In the genomic region with DNA sequence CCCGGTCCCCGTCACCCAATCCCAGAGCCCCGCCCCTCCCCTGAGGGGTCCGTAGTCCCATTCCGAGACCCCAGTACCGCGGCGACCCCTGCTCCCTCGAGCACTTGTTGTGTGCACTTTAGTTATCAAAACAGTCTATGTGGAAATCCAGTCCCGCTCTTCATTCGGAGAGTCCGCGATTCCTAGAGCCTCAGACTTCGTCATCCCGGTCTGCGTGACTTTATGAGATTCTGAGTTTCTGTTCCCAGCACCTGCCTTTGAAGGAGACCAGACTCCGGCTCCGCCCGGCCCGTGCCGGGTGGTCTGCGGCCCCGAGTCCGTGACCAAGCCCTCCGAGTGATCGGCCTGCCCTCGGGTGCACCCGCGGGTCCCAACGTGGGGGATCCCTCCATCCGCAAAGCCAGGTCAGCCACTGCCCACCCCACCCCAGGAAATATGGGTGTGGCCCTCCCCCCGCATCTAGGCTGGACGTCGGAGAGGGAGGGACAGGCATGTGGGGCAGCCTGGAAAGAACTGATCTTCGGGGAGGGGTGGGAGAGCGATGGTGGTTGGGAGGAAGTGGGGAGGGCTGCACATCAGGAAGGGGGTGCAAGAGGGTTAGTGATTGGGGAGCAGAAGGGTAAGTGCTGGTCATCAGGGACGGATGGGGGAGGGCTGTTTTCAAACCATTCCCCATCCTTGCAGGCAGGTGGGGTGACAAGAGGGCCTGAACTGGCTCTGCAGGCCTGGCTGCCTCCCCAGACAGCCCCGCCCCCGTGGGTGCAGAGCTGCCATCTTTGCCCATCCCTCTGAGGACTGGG, we compare ENCODE assay signal across 1 cellular context.
TF ChIP-seq lines count a peak whose summit lies in the region.

No MANE protein-coding gene starts in this region.

TF ChIP-seq in HepG2, 621 proteins besides CTCF, POLR2A, EP300 and RAD21 (continued from another document and continues in another):
- TF ChIP-seq, protein P1, sequence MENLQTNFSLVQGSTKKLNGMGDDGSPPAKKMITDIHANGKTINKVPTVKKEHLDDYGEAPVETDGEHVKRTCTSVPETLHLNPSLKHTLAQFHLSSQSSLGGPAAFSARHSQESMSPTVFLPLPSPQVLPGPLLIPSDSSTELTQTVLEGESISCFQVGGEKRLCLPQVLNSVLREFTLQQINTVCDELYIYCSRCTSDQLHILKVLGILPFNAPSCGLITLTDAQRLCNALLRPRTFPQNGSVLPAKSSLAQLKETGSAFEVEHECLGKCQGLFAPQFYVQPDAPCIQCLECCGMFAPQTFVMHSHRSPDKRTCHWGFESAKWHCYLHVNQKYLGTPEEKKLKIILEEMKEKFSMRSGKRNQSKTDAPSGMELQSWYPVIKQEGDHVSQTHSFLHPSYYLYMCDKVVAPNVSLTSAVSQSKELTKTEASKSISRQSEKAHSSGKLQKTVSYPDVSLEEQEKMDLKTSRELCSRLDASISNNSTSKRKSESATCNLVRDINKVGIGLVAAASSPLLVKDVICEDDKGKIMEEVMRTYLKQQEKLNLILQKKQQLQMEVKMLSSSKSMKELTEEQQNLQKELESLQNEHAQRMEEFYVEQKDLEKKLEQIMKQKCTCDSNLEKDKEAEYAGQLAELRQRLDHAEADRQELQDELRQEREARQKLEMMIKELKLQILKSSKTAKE (CRISPR knock-in tag; IDR thresholded peaks at IDR 0.05; ENCODE audit: borderline replicate concordance), result no peak
- TF ChIP-seq U2AF2 (IDR thresholded peaks at IDR 0.05; ENCODE audit: low read depth, low read length) (no peak), ZNF367 (CRISPR knock-in tag; IDR thresholded peaks at IDR 0.05; ENCODE audit: borderline replicate concordance) (no peak), NAIF1 (CRISPR knock-in tag; IDR thresholded peaks at IDR 0.05; ENCODE audit: borderline replicate concordance) (no peak), KAT8 (CRISPR knock-in tag; IDR thresholded peaks at IDR 0.05) (no peak; the same call in 1 of the 2 replicates), BCL3 (CRISPR knock-in tag; IDR thresholded peaks at IDR 0.05) (no peak), ZNF30 (CRISPR knock-in tag; IDR thresholded peaks at IDR 0.05) (no peak), ZFP36 (IDR thresholded peaks at IDR 0.05; ENCODE audit: borderline replicate concordance, low read depth, low read length, partially characterized antibody) (no peak), SRSF1 (optimal IDR thresholded peaks at IDR 0.05; ENCODE audit: low read depth, low read length) (peak; percentile 9), ZBTB7B (CRISPR knock-in tag; IDR thresholded peaks at IDR 0.05) (peak; percentile 19; the same call in 1 of the 2 replicates), SALL2 (CRISPR knock-in tag; IDR thresholded peaks at IDR 0.05) (no peak), TBX2 (CRISPR knock-in tag; IDR thresholded peaks at IDR 0.05; ENCODE audit: borderline replicate concordance) (no peak), ZNF33B (CRISPR knock-in tag; IDR thresholded peaks at IDR 0.05) (no peak), ZXDC (CRISPR knock-in tag; IDR thresholded peaks at IDR 0.05) (0 out of 2 replicates have a peak, but pooled peaks have one; percentile 39), ZNF558 (CRISPR knock-in tag; IDR thresholded peaks at IDR 0.05; ENCODE audit: borderline replicate concordance) (no peak), ZSCAN29 (CRISPR knock-in tag; conservative IDR thresholded peaks at IDR 0.05) (0 out of 2 replicates have a peak, but pooled peaks have one; percentile 10), KLF6 (CRISPR knock-in tag; IDR thresholded peaks at IDR 0.05) (0 out of 2 replicates have a peak, but pooled peaks have one; percentile 30), E2F1 (CRISPR knock-in tag; IDR thresholded peaks at IDR 0.05) (no peak), ZNF609 (CRISPR knock-in tag; IDR thresholded peaks at IDR 0.05; ENCODE audit: borderline replicate concordance) (0 out of 2 replicates have a peak, but pooled peaks have one; percentile 20), SRF (IDR thresholded peaks at IDR 0.05; ENCODE audit: low read depth, low read length) (no peak), TFDP1 (CRISPR knock-in tag; IDR thresholded peaks at IDR 0.05; ENCODE audit: borderline replicate concordance) (no peak), RFXAP (CRISPR knock-in tag; IDR thresholded peaks at IDR 0.05; ENCODE audit: borderline replicate concordance) (no peak), PRDM15 (CRISPR knock-in tag; IDR thresholded peaks at IDR 0.05) (no peak), CSRNP2 (CRISPR knock-in tag; conservative IDR thresholded peaks at IDR 0.05; ENCODE audit: low read depth) (no peak), ATF7-NPFF (CRISPR knock-in tag; IDR thresholded peaks at IDR 0.05; ENCODE audit: low read depth) (no peak)
- TF ChIP-seq, protein P2, sequence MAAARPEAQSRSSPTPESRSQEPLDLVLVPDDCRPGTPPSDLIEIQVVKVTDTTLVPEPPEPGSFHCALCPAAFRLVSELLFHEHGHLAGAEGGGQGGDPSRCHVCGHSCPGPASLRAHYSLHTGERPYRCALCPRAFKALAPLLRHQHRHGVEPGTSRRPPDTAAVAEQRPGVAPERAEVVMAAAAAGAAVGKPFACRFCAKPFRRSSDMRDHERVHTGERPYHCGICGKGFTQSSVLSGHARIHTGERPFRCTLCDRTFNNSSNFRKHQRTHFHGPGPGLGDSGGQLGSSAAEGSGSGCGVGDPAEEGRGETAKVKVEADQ (CRISPR knock-in tag; IDR thresholded peaks at IDR 0.05; ENCODE audit: borderline replicate concordance), result no peak
